1 cellular context compared by ENCODE assay signal in genomic region chr15:90869601-90870353, GRCh38.
A peak's percentile ranks its signal among the peaks of the same experiment; 100 is the strongest.
TF ChIP-seq lines count a peak whose summit lies in the region.

No MANE protein-coding gene starts in this region.

TF ChIP-seq in K562, 482 proteins besides CTCF, POLR2A, EP300 and RAD21 (continued from another document and continues in another):
- TF ChIP-seq SFPQ (IDR thresholded peaks at IDR 0.05; ENCODE audit: low read depth, low read length) (no peak), SMARCE1 (IDR thresholded peaks at IDR 0.05) (peak; percentile 61), ATF2 (CRISPR knock-in tag; IDR thresholded peaks at IDR 0.05) (no peak), GATA2 (CRISPR knock-in tag; IDR thresholded peaks at IDR 0.05) (no peak), SRSF9 (IDR thresholded peaks at IDR 0.05; ENCODE audit: borderline replicate concordance, low read depth, low read length) (no peak), SAFB2 (IDR thresholded peaks at IDR 0.05; ENCODE audit: borderline replicate concordance, low read depth, low read length, severe bottlenecking) (no peak), TEAD1 (CRISPR knock-in tag; IDR thresholded peaks at IDR 0.05) (no peak), CREB3L1 (IDR thresholded peaks at IDR 0.05; ENCODE audit: borderline replicate concordance, low read depth) (no peak), ZNF445 (CRISPR knock-in tag; IDR thresholded peaks at IDR 0.05; ENCODE audit: low read depth) (no peak), RNF2 (IDR thresholded peaks at IDR 0.05) (no peak), KLF6 (CRISPR knock-in tag; IDR thresholded peaks at IDR 0.05; ENCODE audit: borderline replicate concordance) (peak; percentile 77; the same call in 1 of the 2 replicates), ZNF24 (IDR thresholded peaks at IDR 0.05) (0 out of 2 replicates have a peak, but pooled peaks have one; percentile 31), NR4A1 (CRISPR knock-in tag; IDR thresholded peaks at IDR 0.05) (no peak), NR4A1 (tag; IDR thresholded peaks at IDR 0.05) (peak; percentile 40; the same call in 1 of the 2 replicates), ZNF263 (CRISPR knock-in tag; IDR thresholded peaks at IDR 0.05; ENCODE audit: borderline replicate concordance) (no peak), BCLAF1 (IDR thresholded peaks at IDR 0.05; ENCODE audit: borderline replicate concordance in 1 of 2, control insufficient read depth in 1 of 2, low read depth in 2 of 2, low read length in 1 of 2) (no peak), ZMIZ1 (IDR thresholded peaks at IDR 0.05; ENCODE audit: low read depth in 2 of 2, low read length in 2 of 2) (no peak), GTF3C2 (IDR thresholded peaks at IDR 0.05; ENCODE audit: borderline replicate concordance, extremely low read depth, insufficient read length) (no peak), ZBTB33 (CRISPR knock-in tag; IDR thresholded peaks at IDR 0.05) (no peak)
- TF ChIP-seq, protein P1, sequence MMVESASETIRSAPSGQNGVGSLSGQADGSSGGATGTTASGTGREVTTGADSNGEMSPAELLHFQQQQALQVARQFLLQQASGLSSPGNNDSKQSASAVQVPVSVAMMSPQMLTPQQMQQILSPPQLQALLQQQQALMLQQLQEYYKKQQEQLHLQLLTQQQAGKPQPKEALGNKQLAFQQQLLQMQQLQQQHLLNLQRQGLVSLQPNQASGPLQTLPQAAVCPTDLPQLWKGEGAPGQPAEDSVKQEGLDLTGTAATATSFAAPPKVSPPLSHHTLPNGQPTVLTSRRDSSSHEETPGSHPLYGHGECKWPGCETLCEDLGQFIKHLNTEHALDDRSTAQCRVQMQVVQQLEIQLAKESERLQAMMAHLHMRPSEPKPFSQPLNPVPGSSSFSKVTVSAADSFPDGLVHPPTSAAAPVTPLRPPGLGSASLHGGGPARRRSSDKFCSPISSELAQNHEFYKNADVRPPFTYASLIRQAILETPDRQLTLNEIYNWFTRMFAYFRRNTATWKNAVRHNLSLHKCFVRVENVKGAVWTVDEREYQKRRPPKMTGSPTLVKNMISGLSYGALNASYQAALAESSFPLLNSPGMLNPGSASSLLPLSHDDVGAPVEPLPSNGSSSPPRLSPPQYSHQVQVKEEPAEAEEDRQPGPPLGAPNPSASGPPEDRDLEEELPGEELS (CRISPR knock-in tag; IDR thresholded peaks at IDR 0.05; ENCODE audit: borderline replicate concordance) = no peak
- TF ChIP-seq, protein P2, sequence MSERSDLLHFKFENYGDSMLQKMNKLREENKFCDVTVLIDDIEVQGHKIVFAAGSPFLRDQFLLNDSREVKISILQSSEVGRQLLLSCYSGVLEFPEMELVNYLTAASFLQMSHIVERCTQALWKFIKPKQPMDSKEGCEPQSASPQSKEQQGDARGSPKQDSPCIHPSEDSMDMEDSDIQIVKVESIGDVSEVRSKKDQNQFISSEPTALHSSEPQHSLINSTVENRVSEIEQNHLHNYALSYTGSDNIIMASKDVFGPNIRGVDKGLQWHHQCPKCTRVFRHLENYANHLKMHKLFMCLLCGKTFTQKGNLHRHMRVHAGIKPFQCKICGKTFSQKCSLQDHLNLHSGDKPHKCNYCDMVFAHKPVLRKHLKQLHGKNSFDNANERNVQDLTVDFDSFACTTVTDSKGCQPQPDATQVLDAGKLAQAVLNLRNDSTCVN (CRISPR knock-in tag; IDR thresholded peaks at IDR 0.05) = no peak
- TF ChIP-seq, protein P3, sequence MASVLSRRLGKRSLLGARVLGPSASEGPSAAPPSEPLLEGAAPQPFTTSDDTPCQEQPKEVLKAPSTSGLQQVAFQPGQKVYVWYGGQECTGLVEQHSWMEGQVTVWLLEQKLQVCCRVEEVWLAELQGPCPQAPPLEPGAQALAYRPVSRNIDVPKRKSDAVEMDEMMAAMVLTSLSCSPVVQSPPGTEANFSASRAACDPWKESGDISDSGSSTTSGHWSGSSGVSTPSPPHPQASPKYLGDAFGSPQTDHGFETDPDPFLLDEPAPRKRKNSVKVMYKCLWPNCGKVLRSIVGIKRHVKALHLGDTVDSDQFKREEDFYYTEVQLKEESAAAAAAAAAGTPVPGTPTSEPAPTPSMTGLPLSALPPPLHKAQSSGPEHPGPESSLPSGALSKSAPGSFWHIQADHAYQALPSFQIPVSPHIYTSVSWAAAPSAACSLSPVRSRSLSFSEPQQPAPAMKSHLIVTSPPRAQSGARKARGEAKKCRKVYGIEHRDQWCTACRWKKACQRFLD (CRISPR knock-in tag; IDR thresholded peaks at IDR 0.05) = 0 out of 2 replicates have a peak, but pooled peaks have one; percentile 14
